Comparison of ENCODE assay signal across 8 cellular contexts in the genomic region with DNA sequence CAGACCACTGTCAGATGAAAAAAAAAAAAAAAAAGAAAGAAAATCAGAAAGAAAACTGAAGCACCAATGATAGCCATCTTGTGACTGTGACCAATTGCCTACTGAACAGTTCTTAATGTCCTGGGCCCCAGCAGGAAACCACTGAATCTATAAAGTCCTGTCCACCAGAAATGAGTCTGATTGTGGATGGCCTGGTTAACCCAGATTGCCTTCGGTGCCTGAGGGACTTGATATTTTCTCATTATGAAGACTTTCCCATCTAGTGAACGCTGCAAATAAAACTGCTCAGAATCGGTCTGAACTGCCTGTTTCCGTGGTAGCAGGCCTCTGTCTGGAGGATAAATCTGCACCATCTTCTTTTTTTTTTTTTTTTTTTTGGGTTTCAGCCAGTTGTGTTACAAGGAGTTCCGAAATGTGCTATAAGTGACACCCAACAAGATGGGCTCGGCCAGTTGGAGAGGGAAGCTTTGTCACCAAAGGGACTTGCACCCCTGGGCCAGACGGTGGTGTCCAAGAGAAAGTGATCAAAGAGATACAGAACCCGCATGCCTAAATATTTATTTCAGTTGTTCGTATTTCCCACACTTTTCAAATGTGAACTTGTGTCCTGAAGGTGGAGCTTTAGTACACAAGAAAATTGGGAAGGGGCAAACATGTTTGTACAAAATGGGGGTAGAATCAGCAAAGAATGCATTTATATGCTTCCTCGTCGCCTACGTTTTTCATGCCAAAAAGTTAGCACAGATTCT. TPM values are rescaled to one million over a fixed set of nuclear protein-coding genes. Genes with fewer than 3 reads are reported as not detected.
DNase-seq lines count a peak whose midpoint lies in the region; ATAC-seq and TF ChIP-seq lines count a peak whose summit lies in the region.

No MANE protein-coding gene starts in this region.

- peaks cover 23% of the 10 kb centered on the region for H3K4me1 ChIP-seq in DND-41 (ENCODE audit: insufficient read depth, low read length)

- in situ Hi-C loops in astrocyte of the spinal cord (cut with HindIII; ENCODE audit: low sequenced_read_pairs): no loop called here

- no peak overlapping the region for H3K4me2 ChIP-seq in DND-41 (ENCODE audit: insufficient read depth, low read length)

- H3K36me3 ChIP-seq in DND-41 (ENCODE audit: insufficient read depth, low read length): no peaks in the 10 kb centered on the region

- H3K27me3 ChIP-seq in DND-41 (ENCODE audit: insufficient read depth, low read length, poor library complexity): peaks cover 42% of the 10 kb centered on the region

- no peaks in the 10 kb centered on the region for H3K9me3 Mint-ChIP-seq in neural crest cell

- peaks cover 59% of the 10 kb centered on the region for H3K27me3 Mint-ChIP-seq in neural crest cell (ENCODE audit: low read depth)

- peaks cover 13% of the 10 kb centered on the region for H3K4me1 Mint-ChIP-seq in neural crest cell

- H3K27ac ChIP-seq in DND-41 (ENCODE audit: low read length): no peak overlapping the region

- peak; percentile 66 for TF ChIP-seq CTCF in DND-41 (IDR thresholded peaks at IDR 0.05; ENCODE audit: borderline replicate concordance, extremely low read depth, low read length, poor library complexity, severe bottlenecking)
- peak; percentile 34 for TF ChIP-seq CTCF in astrocyte of the spinal cord (IDR thresholded peaks at IDR 0.05; ENCODE audit: low read depth, low read length)
- TF ChIP-seq CTCF in neural crest cell (conservative IDR thresholded peaks at IDR 0.05): peak; percentile 35

- peak overlapping the region; percentile 45 for H3K4me3 Mint-ChIP-seq in neural crest cell

- H3K36me3 Mint-ChIP-seq in neural crest cell (ENCODE audit: low read depth): no peaks in the 10 kb centered on the region

- H4K20me1 ChIP-seq in DND-41 (ENCODE audit: insufficient read depth, low read length): peaks cover 10% of the 10 kb centered on the region

- no peak overlapping the region for H3K4me3 ChIP-seq in DND-41 (ENCODE audit: low read depth in 1 of 2, low read length in 2 of 2)
- no peak overlapping the region for H3K4me3 ChIP-seq in astrocyte of the spinal cord (ENCODE audit: low read depth, low read length)

- no peak overlapping the region for H2AFZ ChIP-seq in DND-41 (ENCODE audit: low read depth, low read length)

- DNase-seq in DND-41 (no peak), KG1 (lab: John Stamatoyannopoulos, UW) (peak; percentile 13), astrocyte of the spinal cord (ENCODE audit: low read depth, low spot score) (peak; percentile 59), neural crest cell (ENCODE audit: low read depth, low spot score) (no peak), HT-29 (ENCODE audit: low spot score) (no peak), NCI-H1092 (lab: John Stamatoyannopoulos, UW) (no peak), COLO668 (lab: John Stamatoyannopoulos, UW; ENCODE audit: unreplicated experiment) (no peak)
- no peak for DNase-seq in stimulated activated CD4-positive, alpha-beta T cell treated with anti-CD3 and anti-CD28 coated beads, Interleukin-12 subunit alpha, Interleukin-12 subunit beta, amount 100 ng/mL, for 4 hours

- no peak overlapping the region for H3K27ac Mint-ChIP-seq in neural crest cell (ENCODE audit: unreplicated experiment)

- H3K9ac ChIP-seq in DND-41 (ENCODE audit: low read depth, low read length): no peak overlapping the region

- no peaks in the 10 kb centered on the region for H3K79me2 ChIP-seq in DND-41 (ENCODE audit: insufficient read depth, low read length)

- no peaks in the 10 kb centered on the region for H3K9me3 ChIP-seq in DND-41 (ENCODE audit: insufficient read depth, low read length, severe bottlenecking)

- no peak for ATAC-seq in DND-41 (ENCODE audit: insufficient read depth, low read depth)

RNA-seq across cellular contexts. Expression of a gene that starts 3.0 kb away (rescaled TPM):
- total RNA-seq in neural crest cell: 4.3 and 5.8 TPM in 2 replicates
- total RNA-seq in HT-29 (2014; rRNA removed; shearing (Covaris generic)): 0.05 TPM in 1 of 2 replicates, not detected in the other

Comparison
In these comparisons a context has a peak if more than half of its experiments do, and no peak if none do; other contexts are left out.
1. DNase-seq: peak in KG1 (single experiment) and astrocyte of the spinal cord (single experiment); none in DND-41 (single experiment), neural crest cell (single experiment), stimulated activated CD4-positive, alpha-beta T cell treated with anti-CD3 and anti-CD28 coated beads, Interleukin-12 subunit alpha, Interleukin-12 subunit beta, amount 100 ng/mL, for 4 hours (single experiment), HT-29 (single experiment), NCI-H1092 (single experiment) and COLO668 (single experiment).
2. Peak in every context shown above with its lines, with median percentiles within 50 percentile points of each other: CTCF ChIP-seq.